ENCODE assay signal across 33 cellular contexts in genomic region chr20:24450646-24451376, GRCh38. TPM values are rescaled to one million over a fixed set of nuclear protein-coding genes. Genes with fewer than 3 reads are reported as not detected.
"Had no signal": no experiment of that assay in that cellular context is flagged by ENCODE, and none has a peak within 500 bp of the region (broad histone marks: within the 10 kb centered on the region; RNA-seq: fewer than 3 reads in every experiment).

No MANE protein-coding gene starts in this region.

- H3K4me3 Mint-ChIP-seq: activated CD4-positive, alpha-beta T cell treated with anti-CD3 and anti-CD28 coated beads, Interleukin-2, amount 10 ng/mL, durations not matched to agents 24 days and 14 days; activated CD8-positive, alpha-beta T cell treated with anti-CD3 and anti-CD28 coated beads for 36 hours; activated naive CD4-positive, alpha-beta T cell treated with anti-CD3 and anti-CD28 coated beads, Interleukin-2, amount 50 U/mL, for 24 hours; brain; T-helper 1 cell treated with Interleukin-12 subunit alpha and Interleukin-12 subunit beta and Interleukin-4 antibody, amounts not matched to agents 30 μg/mL and 1 μg/mL, for 36 hours; T-helper 2 cell treated with Interferon-gamma antibody and Interleukin-4, amounts not matched to agents 5 μg/mL and 100 μg/mL, for 36 hours had no signal

- H3K36me3 ChIP-seq: adrenal gland, Peyer's patch, SJSA1 had no signal

- H3K4me3 ChIP-seq: adrenal gland, K562, Peyer's patch, SJSA1 had no signal

- H3K27ac Mint-ChIP-seq: activated CD4-positive, alpha-beta T cell treated with anti-CD3 and anti-CD28 coated beads, Interleukin-2, amount 10 ng/mL, durations not matched to agents 24 days and 14 days; activated CD8-positive, alpha-beta T cell treated with anti-CD3 and anti-CD28 coated beads for 36 hours; activated naive CD4-positive, alpha-beta T cell treated with anti-CD3 and anti-CD28 coated beads, Interleukin-2, amount 50 U/mL, for 24 hours; activated T-helper 2 cell treated with anti-CD3 and anti-CD28 coated beads, Interferon-gamma antibody, Interleukin-2, Interleukin-4, amounts not matched to agents 10 μg/mL and 5 μg/mL and 100 μg/mL, durations not matched to agents 14 hours and 24 hours and 36 hours; T-helper 1 cell treated with Interleukin-12 subunit alpha and Interleukin-12 subunit beta and Interleukin-4 antibody, amounts not matched to agents 30 μg/mL and 1 μg/mL, for 36 hours; T-helper 2 cell treated with Interferon-gamma antibody and Interleukin-4, amounts not matched to agents 5 μg/mL and 100 μg/mL, for 36 hours had no signal

- ATAC-seq: activated CD8-positive, alpha-beta T cell treated with anti-CD3 and anti-CD28 coated beads for 36 hours; K562; PC-3 had no signal

- H3K9me3 ChIP-seq: adrenal gland, Peyer's patch, SJSA1, SK-N-SH had no signal

- H3K4me1 ChIP-seq: adrenal gland, Peyer's patch, SJSA1 had no signal

- H3K27me3 ChIP-seq: adrenal gland, Peyer's patch, SJSA1 had no signal

- H3K9me3 Mint-ChIP-seq: activated CD4-positive, alpha-beta T cell treated with anti-CD3 and anti-CD28 coated beads, Interleukin-2, amount 10 ng/mL, durations not matched to agents 24 days and 14 days; activated CD8-positive, alpha-beta T cell treated with anti-CD3 and anti-CD28 coated beads for 36 hours; activated naive CD4-positive, alpha-beta T cell treated with anti-CD3 and anti-CD28 coated beads, Interleukin-2, amount 50 U/mL, for 24 hours; activated T-helper 2 cell treated with anti-CD3 and anti-CD28 coated beads, Interferon-gamma antibody, Interleukin-2, Interleukin-4, amounts not matched to agents 10 μg/mL and 5 μg/mL and 100 μg/mL, durations not matched to agents 14 hours and 24 hours and 36 hours; T-helper 1 cell treated with Interleukin-12 subunit alpha and Interleukin-12 subunit beta and Interleukin-4 antibody, amounts not matched to agents 30 μg/mL and 1 μg/mL, for 36 hours; T-helper 2 cell treated with Interferon-gamma antibody and Interleukin-4, amounts not matched to agents 5 μg/mL and 100 μg/mL, for 36 hours had no signal

- H3K27ac ChIP-seq: adrenal gland, Peyer's patch, SJSA1 had no signal

- H3K9ac ChIP-seq: SK-N-SH had no signal

- H3K27me3 Mint-ChIP-seq: activated CD8-positive, alpha-beta T cell treated with anti-CD3 and anti-CD28 coated beads for 36 hours; activated naive CD4-positive, alpha-beta T cell treated with anti-CD3 and anti-CD28 coated beads, Interleukin-2, amount 50 U/mL, for 24 hours had no signal

- H3K36me3 Mint-ChIP-seq: activated naive CD4-positive, alpha-beta T cell treated with anti-CD3 and anti-CD28 coated beads, Interleukin-2, amount 50 U/mL, for 24 hours; brain had no signal

- DNase-seq: activated CD4-positive, alpha-beta T cell treated with anti-CD3 and anti-CD28 coated beads, Interleukin-2, amount 10 ng/mL, durations not matched to agents 24 days and 14 days; activated CD4-positive, alpha-beta T cell treated with anti-CD3 and anti-CD28 coated beads, Interleukin-2, amount 50 U/mL, for 4 hours; activated CD8-positive, alpha-beta T cell treated with anti-CD3 and anti-CD28 coated beads for 36 hours; activated gamma-delta T cell; activated naive CD4-positive, alpha-beta T cell treated with Interleukin-2 at 50 U/mL for 16 hours; activated T-cell treated with anti-CD3 and anti-CD28 coated beads, Interleukin-2, amount 50 U/mL, for 1 hour; adrenal gland; anterior cingulate cortex; central memory CD4-positive, alpha-beta T cell; IMR-90; NCI-H1092 treated with DMSO at 0.1 percent for 48 hours; NCI-H1417; NCI-H146; NCI-H187; NCI-H2029 treated with DMSO at 0.1 percent for 48 hours; NCI-H2171 treated with DMSO at 0.1 percent for 48 hours; NCI-H2227 treated with DMSO at 0.1 percent for 48 hours; NCI-H524 treated with DMSO at 0.1 percent for 48 hours; PC-3; Peyer's patch; RPMI8226; SHP77 treated with DMSO at 0.1 percent for 48 hours; SK-N-SH had no signal

RNA-seq across cellular contexts. Expression of gene SYNDIG1, which starts 18.6 kb away (rescaled TPM):
- total RNA-seq: activated CD4-positive, alpha-beta T cell treated with anti-CD3 and anti-CD28 coated beads, Interleukin-2, amount 10 ng/mL, durations not matched to agents 24 days and 14 days; activated CD8-positive, alpha-beta T cell treated with anti-CD3 and anti-CD28 coated beads for 36 hours; activated T-helper 2 cell treated with anti-CD3 and anti-CD28 coated beads, Interferon-gamma antibody, Interleukin-2, Interleukin-4, amounts not matched to agents 10 μg/mL and 5 μg/mL and 100 μg/mL, durations not matched to agents 14 hours and 24 hours and 36 hours; bronchial epithelial cell; IMR-90; K562; M059J; NCI-H460; PC-3; SJSA1 had no signal
- polyA plus RNA-seq: IMR-90, K562, SK-N-SH had no signal
